20 cellular contexts compared by ENCODE assay signal in genomic region chr22:23192558-23192957, GRCh38. TPM values are rescaled to one million over a fixed set of nuclear protein-coding genes. Genes with fewer than 3 reads are reported as not detected.
DNase-seq lines count a peak whose midpoint lies in the region; ATAC-seq and TF ChIP-seq lines count a peak whose summit lies in the region.
"Had no signal": no experiment of that assay in that cellular context is flagged by ENCODE, and none has a peak within 500 bp of the region (broad histone marks: within the 10 kb centered on the region; RNA-seq: fewer than 3 reads in every experiment).

No MANE protein-coding gene starts in this region.

- peak overlapping the region; percentile 41 for H3K27ac ChIP-seq in left ventricle myocardium inferior (replicated peaks)
- H3K27ac ChIP-seq: gastroesophageal sphincter, ovary, sigmoid colon, suprapubic skin had no signal

- H3K4me3 Mint-ChIP-seq in T-cell = no peak overlapping the region
- H3K4me3 Mint-ChIP-seq: activated CD4-positive, alpha-beta T cell treated with anti-CD3 and anti-CD28 coated beads, Interleukin-2, amount 10 ng/mL, durations not matched to agents 7 days and 5 days; HFFc6 had no signal

- DNase-seq in left ventricle myocardium inferior = no peak
- DNase-seq in Right ventricle myocardium inferior (ENCODE audit: missing footprints) = no peak
- DNase-seq in T-cell = no peak
- peak; percentile 53 for DNase-seq in islet precursor cell
- no peak for DNase-seq in nucleus accumbens (lab: John Stamatoyannopoulos, UW)
- no peak for DNase-seq in activated CD4-positive, alpha-beta T cell treated with anti-CD3 and anti-CD28 coated beads, Interleukin-2, amount 50 U/mL, for 1 hour
- no peak for DNase-seq in LoVo (ENCODE audit: low spot score)
- DNase-seq: activated CD4-positive, alpha-beta T cell treated with anti-CD3 and anti-CD28 coated beads, Interleukin-2, amount 10 ng/mL, durations not matched to agents 7 days and 5 days; activated effector memory CD4-positive, alpha-beta T cell treated with anti-CD3 and anti-CD28 coated beads, Interleukin-2, amount 50 U/mL, for 16 hours; amniotic stem cell; HFFc6; OCI-M1; ovary; SIG-M5; sigmoid colon; T-helper 1 cell had no signal

- H3K9me3 Mint-ChIP-seq in T-cell = no peaks in the 10 kb centered on the region
- H3K9me3 Mint-ChIP-seq: activated CD4-positive, alpha-beta T cell treated with anti-CD3 and anti-CD28 coated beads, Interleukin-2, amount 10 ng/mL, durations not matched to agents 7 days and 5 days; HFFc6 had no signal

- H3K36me3 Mint-ChIP-seq in T-cell = peaks cover 21% of the 10 kb centered on the region

- no peaks in the 10 kb centered on the region for H3K27me3 ChIP-seq in left ventricle myocardium inferior (ENCODE audit: low read depth)
- H3K27me3 ChIP-seq: gastroesophageal sphincter, ovary, sigmoid colon, suprapubic skin had no signal

- no peak for TF ChIP-seq CTCF in left ventricle myocardium inferior (IDR thresholded peaks at IDR 0.05; ENCODE audit: borderline replicate concordance)

- H3K36me3 ChIP-seq in left ventricle myocardium inferior = no peaks in the 10 kb centered on the region
- H3K36me3 ChIP-seq: ovary, suprapubic skin had no signal

- H3K9me3 ChIP-seq in left ventricle myocardium inferior (replicated peaks) = no peaks in the 10 kb centered on the region
- H3K9me3 ChIP-seq: gastroesophageal sphincter, ovary, sigmoid colon, suprapubic skin had no signal

- CTCF ChIA-PET in T-cell (lab: Charles Lee) = no interaction called here

- no peaks in the 10 kb centered on the region for H3K27me3 Mint-ChIP-seq in T-cell
- H3K27me3 Mint-ChIP-seq: activated CD4-positive, alpha-beta T cell treated with anti-CD3 and anti-CD28 coated beads, Interleukin-2, amount 10 ng/mL, durations not matched to agents 7 days and 5 days had no signal

- intact Hi-C loops in left ventricle myocardium inferior (cut with micrococcal nuclease) = no loop called here
- intact Hi-C loops in Right ventricle myocardium inferior (cut with DNase I) = no loop called here

- H3K4me1 Mint-ChIP-seq in T-cell = peaks cover 47 to 65% (median 59%) of the 10 kb centered on the region in 3 donors

- ATAC-seq in Right ventricle myocardium inferior = no peak
- ATAC-seq in T-cell (replicated peaks in 1 of 4) = no peak
- ATAC-seq in HG02759 (IDR thresholded peaks at IDR 0.05; ENCODE audit: unreplicated experiment) = no peak

- peak overlapping the region; percentile 16 to 34 for H3K27ac Mint-ChIP-seq in T-cell
- H3K27ac Mint-ChIP-seq: activated CD4-positive, alpha-beta T cell treated with anti-CD3 and anti-CD28 coated beads, Interleukin-2, amount 10 ng/mL, durations not matched to agents 7 days and 5 days; HFFc6 had no signal

- peaks cover 64% of the 10 kb centered on the region for H3K4me1 ChIP-seq in left ventricle myocardium inferior

- POLR2A ChIA-PET in T-cell (lab: Charles Lee) = no interaction called here

- H3K4me3 ChIP-seq in left ventricle myocardium inferior = no peak overlapping the region
- H3K4me3 ChIP-seq: gastroesophageal sphincter, ovary, sigmoid colon, suprapubic skin had no signal

RNA-seq across cellular contexts. Expression of gene BCR, which starts 12.2 kb away (rescaled TPM):
- 26.7 TPM for total RNA-seq in left ventricle myocardium inferior
- total RNA-seq in Right ventricle myocardium inferior = 29.0 TPM
- 100 to 1,000 TPM in 1 of 5 donors, 10 to 100 TPM in 4; 74.6 to 103 (median 85.5) TPM for total RNA-seq in T-cell

RNA-seq across cellular contexts. Expression of gene RAB36, which starts 47.3 kb away (rescaled TPM):
- total RNA-seq in left ventricle myocardium inferior (0.47 TPM), Right ventricle myocardium inferior (0.54 TPM), T-cell (1 to 10 TPM in 1 of 5 donors, under 1 TPM in 4; 0.18 to 1.8 (median 0.47) TPM)

RNA-seq across cellular contexts. Expression of gene RSPH14, which starts 50.8 kb away (rescaled TPM):
- total RNA-seq in left ventricle myocardium inferior (not detected), Right ventricle myocardium inferior (not detected), T-cell (under 1 TPM in 1 of 5 donors, not detected in 4; 0.83 TPM)
- total RNA-seq: HFFc6, LHCN-M2 had no signal
